Comparison of ENCODE assay signal across 24 cellular contexts in the genomic region with DNA sequence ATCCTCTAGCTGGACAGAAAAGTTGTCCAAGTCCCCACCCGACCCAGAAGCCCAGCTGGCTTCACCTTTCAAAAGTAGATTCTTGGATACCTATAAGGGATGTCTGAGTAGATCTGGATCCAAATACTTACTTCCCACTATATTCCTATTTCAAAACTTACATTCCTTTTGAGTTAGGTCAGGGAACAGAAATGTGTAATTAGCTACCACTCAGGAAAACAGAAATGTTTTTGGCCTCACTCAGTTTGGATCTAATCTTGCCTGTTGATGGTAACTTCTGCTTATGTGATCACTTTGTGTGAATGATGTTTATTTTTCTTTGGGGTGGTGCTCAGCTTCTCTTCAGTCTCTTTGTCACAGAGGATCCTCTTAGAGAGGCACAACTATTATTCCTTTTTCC.
DNase-seq lines count a peak whose midpoint lies in the region; ATAC-seq, FAIRE-seq and TF ChIP-seq lines count a peak whose summit lies in the region.
"Had no signal": no experiment of that assay in that cellular context is flagged by ENCODE, and none has a peak within 500 bp of the region (broad histone marks: within the 10 kb centered on the region; RNA-seq: fewer than 3 reads in every experiment).

No MANE protein-coding gene starts in this region.

- TF ChIP-seq CTCF in astrocyte (IDR thresholded peaks at IDR 0.05; ENCODE audit: insufficient read depth, low read depth, low read length) (no peak), fibroblast of villous mesenchyme (IDR thresholded peaks at IDR 0.05; ENCODE audit: insufficient read depth, low read depth, low read length) (no peak), smooth muscle cell (IDR thresholded peaks at IDR 0.05; ENCODE audit: borderline replicate concordance, insufficient read depth, poor library complexity, severe bottlenecking) (no peak)

- peak overlapping the region; percentile 39 for H2AFZ ChIP-seq in astrocyte (ENCODE audit: low read depth, low read length)
- H2AFZ ChIP-seq in smooth muscle cell (ENCODE audit: low read depth), result no peak overlapping the region
- H2AFZ ChIP-seq: hepatocyte had no signal

- H3K27me3 ChIP-seq in astrocyte (ENCODE audit: insufficient read depth, low read length) (no peaks in the 10 kb centered on the region), smooth muscle cell (ENCODE audit: low read depth) (no peaks in the 10 kb centered on the region)
- H3K27me3 ChIP-seq: BLaER1 treated with 17β-estradiol and CSF1 and Interleukin-3, amounts not matched to agents 10 nM and 100 nM; brain microvascular endothelial cell; esophagus muscularis mucosa; hepatocyte; testis had no signal

- H3K27ac Mint-ChIP-seq in astrocyte (ENCODE audit: unreplicated experiment), result peak overlapping the region; percentile 23
- H3K27ac Mint-ChIP-seq: activated naive CD4-positive, alpha-beta T cell treated with anti-CD3 and anti-CD28 coated beads for 36 hours; memory B cell had no signal

- DNase-seq in HT1080 (ENCODE audit: low read depth), result peak; percentile 53
- peak; percentile 59 for DNase-seq in astrocyte (ENCODE audit: low read depth)
- peak; percentile 7 for DNase-seq in fibroblast of villous mesenchyme (ENCODE audit: low read depth)
- no peak for DNase-seq in smooth muscle cell (lab: John Stamatoyannopoulos, UW; ENCODE audit: unreplicated experiment)
- DNase-seq in activated T-cell treated with anti-CD3 and anti-CD28 coated beads, Interleukin-2, amount 50 U/mL, for 4 hours, result no peak
- no peak for DNase-seq in MV-4-11 (lab: John Stamatoyannopoulos, UW)
- DNase-seq in activated CD4-positive, alpha-beta T cell treated with anti-CD3 and anti-CD28 coated beads for 48 hours, result no peak
- DNase-seq: activated CD4-positive, alpha-beta T cell treated with anti-CD3 and anti-CD28 coated beads, Interleukin-2, amount 50 U/mL, for 1 hour; activated naive CD4-positive, alpha-beta T cell treated with anti-CD3 and anti-CD28 coated beads for 36 hours; brain microvascular endothelial cell; DMS 273 treated with DMSO at 0.1 percent for 48 hours; MM.1S; NCI-H1694; NCI-H446; psoas muscle; stimulated activated CD4-positive, alpha-beta T cell treated with anti-CD3 and anti-CD28 coated beads, Interleukin-12 subunit alpha, Interleukin-12 subunit beta, amount 100 ng/mL, for 4 hours; testis had no signal

- H3K27ac ChIP-seq in astrocyte (ENCODE audit: low read depth, low read length) (no peak overlapping the region), smooth muscle cell (ENCODE audit: low read depth) (peak overlapping the region; percentile 33)
- H3K27ac ChIP-seq: BLaER1 treated with 17β-estradiol and CSF1 and Interleukin-3, amounts not matched to agents 10 nM and 100 nM; brain microvascular endothelial cell; esophagus muscularis mucosa; hepatocyte; psoas muscle; testis had no signal

- no peak overlapping the region for H3K4me3 ChIP-seq in astrocyte (ENCODE audit: insufficient read depth, low read depth, low read length)
- no peak overlapping the region for H3K4me3 ChIP-seq in fibroblast of villous mesenchyme (ENCODE audit: low read depth, low read length)
- no peak overlapping the region for H3K4me3 ChIP-seq in smooth muscle cell
- H3K4me3 ChIP-seq: BLaER1 treated with 17β-estradiol and CSF1 and Interleukin-3, amounts not matched to agents 10 nM and 100 nM; esophagus muscularis mucosa; hepatocyte; psoas muscle had no signal

- no peak overlapping the region for H3K4me3 Mint-ChIP-seq in astrocyte (ENCODE audit: unreplicated experiment)
- H3K4me3 Mint-ChIP-seq in activated T-cell treated with anti-CD3 and anti-CD28 coated beads, Interleukin-2, amount 50 U/mL, for 4 hours, result no peak overlapping the region
- H3K4me3 Mint-ChIP-seq: activated naive CD4-positive, alpha-beta T cell treated with anti-CD3 and anti-CD28 coated beads for 36 hours; memory B cell had no signal

- H3K79me2 ChIP-seq in astrocyte (ENCODE audit: insufficient read depth, low read length) (no peaks in the 10 kb centered on the region), smooth muscle cell (ENCODE audit: low read depth) (no peaks in the 10 kb centered on the region)
- H3K79me2 ChIP-seq: hepatocyte had no signal

- H3K4me1 ChIP-seq in astrocyte (ENCODE audit: insufficient read depth, low read length) (no peaks in the 10 kb centered on the region), smooth muscle cell (ENCODE audit: low read depth) (no peaks in the 10 kb centered on the region)
- H3K4me1 ChIP-seq: BLaER1 treated with 17β-estradiol and CSF1 and Interleukin-3, amounts not matched to agents 10 nM and 100 nM; esophagus muscularis mucosa; psoas muscle; testis had no signal

- H3K9ac ChIP-seq in astrocyte (ENCODE audit: low read length) (no peak overlapping the region), smooth muscle cell (ENCODE audit: low read depth) (no peak overlapping the region)
- H3K9ac ChIP-seq: BLaER1 treated with 17β-estradiol and CSF1 and Interleukin-3, amounts not matched to agents 10 nM and 100 nM had no signal

- no peaks in the 10 kb centered on the region for H3K27me3 Mint-ChIP-seq in astrocyte (ENCODE audit: low read depth, unreplicated experiment)
- H3K27me3 Mint-ChIP-seq in activated T-cell treated with anti-CD3 and anti-CD28 coated beads, Interleukin-2, amount 50 U/mL, for 4 hours (ENCODE audit: low read depth), result no peaks in the 10 kb centered on the region
- H3K27me3 Mint-ChIP-seq: memory B cell had no signal

- peaks cover 1% of the 10 kb centered on the region for H3K9me3 Mint-ChIP-seq in astrocyte (ENCODE audit: unreplicated experiment)
- H3K9me3 Mint-ChIP-seq in activated T-cell treated with anti-CD3 and anti-CD28 coated beads, Interleukin-2, amount 50 U/mL, for 4 hours, result peaks cover 14% of the 10 kb centered on the region
- H3K9me3 Mint-ChIP-seq: memory B cell had no signal

- H4K20me1 ChIP-seq in astrocyte (ENCODE audit: insufficient read depth, low read length), result no peaks in the 10 kb centered on the region
- no peaks in the 10 kb centered on the region for H4K20me1 ChIP-seq in smooth muscle cell (ENCODE audit: low read depth)
- H4K20me1 ChIP-seq: BLaER1 treated with 17β-estradiol and CSF1 and Interleukin-3, amounts not matched to agents 10 nM and 100 nM had no signal

- no peaks in the 10 kb centered on the region for H3K36me3 Mint-ChIP-seq in astrocyte (ENCODE audit: low read depth, unreplicated experiment)
- H3K36me3 Mint-ChIP-seq in activated T-cell treated with anti-CD3 and anti-CD28 coated beads, Interleukin-2, amount 50 U/mL, for 4 hours (ENCODE audit: insufficient read depth), result no peaks in the 10 kb centered on the region
- H3K36me3 Mint-ChIP-seq: memory B cell had no signal

- ATAC-seq in activated T-cell treated with anti-CD3 and anti-CD28 coated beads, Interleukin-2, amount 50 U/mL, for 4 hours, result no peak
- ATAC-seq: HepG2, psoas muscle had no signal

- H3K9me3 ChIP-seq in astrocyte (ENCODE audit: insufficient read depth, low read depth, low read length) (no peaks in the 10 kb centered on the region), smooth muscle cell (replicated peaks; ENCODE audit: low read depth) (no peaks in the 10 kb centered on the region)
- H3K9me3 ChIP-seq: BLaER1 treated with 17β-estradiol and CSF1 and Interleukin-3, amounts not matched to agents 10 nM and 100 nM; esophagus muscularis mucosa; psoas muscle; testis had no signal

- H3K36me3 ChIP-seq in astrocyte (ENCODE audit: insufficient read depth, low read length) (no peaks in the 10 kb centered on the region), smooth muscle cell (ENCODE audit: low read depth) (no peaks in the 10 kb centered on the region)
- H3K36me3 ChIP-seq: BLaER1 treated with 17β-estradiol and CSF1 and Interleukin-3, amounts not matched to agents 10 nM and 100 nM; brain microvascular endothelial cell; esophagus muscularis mucosa had no signal

- H3K4me2 ChIP-seq in astrocyte (ENCODE audit: low read length) (no peak overlapping the region), smooth muscle cell (no peak overlapping the region)
- H3K4me2 ChIP-seq: BLaER1 treated with 17β-estradiol and CSF1 and Interleukin-3, amounts not matched to agents 10 nM and 100 nM; hepatocyte had no signal

- WGBS in smooth muscle cell (ENCODE audit: low lambda C conversion rate), result 85% methylated on average over 1 of the region's 1 CpG

- no peaks in the 10 kb centered on the region for H3F3A ChIP-seq in smooth muscle cell (ENCODE audit: low read depth)

- no peak for FAIRE-seq in astrocyte (lab: Jason Lieb, UNC)
- FAIRE-seq: GM12892, HepG2, keratinocyte had no signal

- peaks cover 3% of the 10 kb centered on the region for H3K4me1 Mint-ChIP-seq in astrocyte (ENCODE audit: low read depth, unreplicated experiment)
- H3K4me1 Mint-ChIP-seq in activated T-cell treated with anti-CD3 and anti-CD28 coated beads, Interleukin-2, amount 50 U/mL, for 4 hours (ENCODE audit: low read depth), result no peaks in the 10 kb centered on the region
- H3K4me1 Mint-ChIP-seq: memory B cell had no signal

Comparison
In these comparisons a context has a peak if more than half of its experiments do, and no peak if none do; other contexts are left out.
1. DNase-seq: peak in HT1080 (single experiment), astrocyte (single experiment) and fibroblast of villous mesenchyme (single experiment); none in smooth muscle cell (single experiment), activated T-cell treated with anti-CD3 and anti-CD28 coated beads, Interleukin-2, amount 50 U/mL, for 4 hours (single experiment), MV-4-11 (single experiment) and activated CD4-positive, alpha-beta T cell treated with anti-CD3 and anti-CD28 coated beads for 48 hours (single experiment).